In genomic region chr9:27749838-27750237, GRCh38 we compare ENCODE assay signal across 1 cellular context.
TF ChIP-seq lines count a peak whose summit lies in the region.

No MANE protein-coding gene starts in this region.

TF ChIP-seq in H1, 55 proteins besides CTCF, POLR2A, EP300 and RAD21 (continued from another document):
- TF ChIP-seq TCF12 (IDR thresholded peaks at IDR 0.05; ENCODE audit: low read depth, low read length) (peak; percentile 98), PHF8 (conservative IDR thresholded peaks at IDR 0.05; ENCODE audit: low read depth, low read length) (no peak), SIN3A (conservative IDR thresholded peaks at IDR 0.05 in 1 of 2, IDR thresholded peaks at IDR 0.05 in 1 of 2; ENCODE audit: low read depth in 1 of 2, low read length in 2 of 2) (no peak), MAFK (IDR thresholded peaks at IDR 0.05; ENCODE audit: low read depth, low read length) (no peak), NRF1 (IDR thresholded peaks at IDR 0.05; ENCODE audit: low read depth, low read length) (no peak), POU5F1 (IDR thresholded peaks at IDR 0.05; ENCODE audit: low read depth, low read length) (peak; percentile 91), KDM1A (IDR thresholded peaks at IDR 0.05; ENCODE audit: borderline replicate concordance, low read length) (no peak), NANOG (IDR thresholded peaks at IDR 0.05; ENCODE audit: insufficient read depth, low read depth, low read length, poor library complexity, severe bottlenecking) (peak; percentile 79), RXRA (IDR thresholded peaks at IDR 0.05; ENCODE audit: insufficient read depth, low read depth, low read length) (no peak), TAF7 (optimal IDR thresholded peaks at IDR 0.05; ENCODE audit: borderline replicate concordance, low read depth, low read length) (peak; percentile 27), SRF (IDR thresholded peaks at IDR 0.05; ENCODE audit: low read depth, low read length) (no peak), ZNF274 (IDR thresholded peaks at IDR 0.05; ENCODE audit: borderline replicate concordance, extremely low read depth, low read length) (no peak), SP1 (IDR thresholded peaks at IDR 0.05; ENCODE audit: low read depth, low read length) (peak; percentile 55; the same call in 1 of the 2 replicates), JUN (IDR thresholded peaks at IDR 0.05; ENCODE audit: low read depth, low read length) (peak; percentile 55; the same call in 1 of the 2 replicates), ATF2 (IDR thresholded peaks at IDR 0.05; ENCODE audit: low read length) (peak; percentile 82), BCL11A (IDR thresholded peaks at IDR 0.05; ENCODE audit: low read depth in 2 of 2, low read length in 2 of 2) (no peak), CHD2 (IDR thresholded peaks at IDR 0.05; ENCODE audit: low read length) (no peak), HDAC2 (IDR thresholded peaks at IDR 0.05; ENCODE audit: borderline replicate concordance in 1 of 2, low read depth in 2 of 2, low read length in 2 of 2) (peak; percentile 78 to 88; a peak in 2 of 4 replicates), ASH2L (IDR thresholded peaks at IDR 0.05; ENCODE audit: low read length) (no peak), FOSL1 (IDR thresholded peaks at IDR 0.05; ENCODE audit: insufficient read depth, low read depth, low read length) (no peak), ATF3 (IDR thresholded peaks at IDR 0.05; ENCODE audit: insufficient read depth, low read depth, low read length) (no peak), CBX5 (IDR thresholded peaks at IDR 0.05; ENCODE audit: low read depth, low read length) (no peak), CTBP2 (IDR thresholded peaks at IDR 0.05; ENCODE audit: borderline replicate concordance, insufficient read depth, insufficient read length, low read length) (peak; percentile 83), EZH2 (IDR thresholded peaks at IDR 0.05; ENCODE audit: low read depth, low read length, severe bottlenecking) (no peak), GTF2F1 (IDR thresholded peaks at IDR 0.05; ENCODE audit: borderline replicate concordance, low read depth, low read length) (no peak), JUND (IDR thresholded peaks at IDR 0.05; ENCODE audit: low read length) (peak; percentile 91), TAF1 (IDR thresholded peaks at IDR 0.05; ENCODE audit: low read depth, low read length) (no peak; the same call in 1 of the 2 replicates), KDM4A (IDR thresholded peaks at IDR 0.05; ENCODE audit: low read depth, low read length, severe bottlenecking) (no peak), KDM5A (IDR thresholded peaks at IDR 0.05; ENCODE audit: low read length) (no peak), YY1 (IDR thresholded peaks at IDR 0.05; ENCODE audit: low read depth, low read length) (peak; percentile 76), HDAC6 (IDR thresholded peaks at IDR 0.05; ENCODE audit: low read depth, low read length) (no peak), BRCA1 (IDR thresholded peaks at IDR 0.05; ENCODE audit: low read depth, low read length) (no peak), TEAD4 (IDR thresholded peaks at IDR 0.05; ENCODE audit: low read depth, low read length) (peak; percentile 74), CHD1 (IDR thresholded peaks at IDR 0.05; ENCODE audit: low read depth, low read length) (no peak), CHD7 (IDR thresholded peaks at IDR 0.05; ENCODE audit: insufficient replicate concordance, low read length) (peak; percentile 84), SIRT6 (IDR thresholded peaks at IDR 0.05; ENCODE audit: low read length) (no peak), CBX8 (IDR thresholded peaks at IDR 0.05; ENCODE audit: borderline replicate concordance, low read depth, low read length) (no peak), CEBPB (IDR thresholded peaks at IDR 0.05; ENCODE audit: low read depth, low read length) (peak; percentile 59), CREB1 (IDR thresholded peaks at IDR 0.05) (peak; percentile 47), SIX5 (IDR thresholded peaks at IDR 0.05; ENCODE audit: low read depth, low read length) (no peak), SUZ12 (IDR thresholded peaks at IDR 0.05; ENCODE audit: low read length) (no peak), POLR2AphosphoS5 (IDR thresholded peaks at IDR 0.05; ENCODE audit: low read depth, low read length) (no peak), RNF2 (IDR thresholded peaks at IDR 0.05; ENCODE audit: borderline replicate concordance, low read depth, low read length, missing control alignments, poor library complexity, severe bottlenecking) (no peak), SP4 (IDR thresholded peaks at IDR 0.05; ENCODE audit: low read length) (no peak), E2F6 (IDR thresholded peaks at IDR 0.05) (peak; percentile 38), EGR1 (IDR thresholded peaks at IDR 0.05; ENCODE audit: borderline replicate concordance, low read depth, low read length) (no peak), SAP30 (IDR thresholded peaks at IDR 0.05; ENCODE audit: insufficient read depth, insufficient replicate concordance, low read length) (no peak), BACH1 (IDR thresholded peaks at IDR 0.05; ENCODE audit: low read length) (no peak), RBBP5 (IDR thresholded peaks at IDR 0.05; ENCODE audit: borderline replicate concordance, low read depth, low read length) (no peak), GABPA (IDR thresholded peaks at IDR 0.05; ENCODE audit: borderline replicate concordance, insufficient read depth, low read length) (no peak)
